Comparison of ENCODE assay signal across 11 cellular contexts in the genomic region with DNA sequence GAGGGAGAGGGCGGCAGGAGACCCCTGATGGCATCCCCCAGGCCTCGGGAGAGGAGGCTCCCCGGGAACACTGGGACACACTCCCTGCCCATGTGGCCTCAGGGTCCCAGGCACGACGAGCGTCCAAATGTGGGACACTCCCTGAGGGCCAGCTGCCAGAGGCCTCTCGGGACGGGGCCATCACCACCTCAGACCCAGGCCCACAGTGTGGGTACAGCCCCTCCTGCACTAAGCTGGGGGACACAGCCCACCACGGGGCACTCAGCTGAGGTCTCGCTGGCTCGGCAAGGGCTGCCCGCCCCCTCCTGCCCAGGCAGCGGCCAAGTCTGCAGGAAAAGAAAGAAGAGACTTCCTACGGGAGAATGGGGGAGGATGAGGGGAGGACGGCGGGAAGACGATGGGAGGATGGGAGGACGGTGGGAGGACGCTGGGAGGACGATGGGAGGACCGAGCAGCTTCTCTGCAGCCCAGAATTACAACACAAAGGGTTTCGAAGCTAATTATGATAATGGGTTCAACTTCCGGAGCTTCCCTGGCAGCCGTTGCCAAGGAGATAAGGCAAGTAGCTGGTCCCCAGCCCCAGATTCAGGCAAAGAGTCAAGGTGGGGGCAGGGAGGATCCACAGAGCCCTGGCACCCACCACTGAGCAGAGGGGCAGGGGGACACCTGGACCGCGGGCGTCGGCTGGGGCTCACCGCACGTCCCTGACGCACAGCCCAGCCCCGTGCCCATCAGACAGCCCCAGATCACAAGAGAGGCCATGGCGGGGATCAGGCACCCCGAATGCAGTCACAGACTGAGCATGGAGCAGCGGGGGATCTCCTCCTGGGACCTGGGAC. TPM values are rescaled to one million over a fixed set of nuclear protein-coding genes. Genes with fewer than 3 reads are reported as not detected.
A peak's percentile ranks its signal among the peaks of the same experiment; 100 is the strongest.
DNase-seq lines count a peak whose midpoint lies in the region; ATAC-seq and TF ChIP-seq lines count a peak whose summit lies in the region.
"Had no signal": no experiment of that assay in that cellular context is flagged by ENCODE, and none has a peak within 500 bp of the region (broad histone marks: within the 10 kb centered on the region; RNA-seq: fewer than 3 reads in every experiment).

No MANE protein-coding gene starts in this region.

- H3K4me3 ChIP-seq in mesendoderm (ENCODE audit: low read length), result no peak overlapping the region

- no peaks in the 10 kb centered on the region for H3K27me3 ChIP-seq in mesendoderm (ENCODE audit: insufficient read depth, low read length, poor library complexity)

- H4K5ac ChIP-seq in mesendoderm (ENCODE audit: low read length), result no peak overlapping the region

- no peak for TF ChIP-seq CTCF in RWPE1 (conservative IDR thresholded peaks at IDR 0.05; ENCODE audit: low read depth)

- H3K9ac ChIP-seq in mesendoderm (ENCODE audit: low read length), result peak overlapping the region; percentile 36

- ATAC-seq in HG03469 (IDR thresholded peaks at IDR 0.05; ENCODE audit: unreplicated experiment) (no peak), GM21423 (IDR thresholded peaks at IDR 0.05; ENCODE audit: unreplicated experiment) (no peak)

- H2BK5ac ChIP-seq in mesendoderm (ENCODE audit: low read length), result peak overlapping the region; percentile 63

- H2AK5ac ChIP-seq in mesendoderm (ENCODE audit: low read length), result peak overlapping the region; percentile 82

- H3K23ac ChIP-seq in mesendoderm (ENCODE audit: low read length), result peak overlapping the region; percentile 66

- CTCF ChIA-PET in RWPE1 (lab: Yijun Ruan, JAX), result no interaction called here

- no peak overlapping the region for H2BK15ac ChIP-seq in mesendoderm (replicated peaks; ENCODE audit: low read depth)

- WGBS in mesendoderm (ENCODE audit: extremely low coverage, insufficient coverage, low lambda C conversion rate), result 100% methylated on average over 3 of the region's 35 CpGs

- POLR2A ChIA-PET in RWPE1 (lab: Yijun Ruan, JAX; ENCODE audit: low non-redundant PET), result no interaction called here

- peak overlapping the region; percentile 76 for H3K56ac ChIP-seq in mesendoderm (ENCODE audit: low read length)

- no peak overlapping the region for H3K4me2 ChIP-seq in mesendoderm (ENCODE audit: low read length)

- no peak overlapping the region for H4K8ac ChIP-seq in mesendoderm (ENCODE audit: low read depth, low read length)

- H3K4me1 ChIP-seq in mesendoderm (ENCODE audit: control insufficient read depth, low read depth, low read length), result peaks cover 9% of the 10 kb centered on the region

- peaks cover 13% of the 10 kb centered on the region for H3K79me1 ChIP-seq in mesendoderm (ENCODE audit: low read length)

- H3K27ac ChIP-seq in RWPE1 (peak overlapping the region; percentile 73), mesendoderm (ENCODE audit: low read depth, low read length) (no peak overlapping the region)

- no peaks in the 10 kb centered on the region for H3K36me3 ChIP-seq in mesendoderm (ENCODE audit: control insufficient read depth, insufficient read depth, low read length)

- no peak overlapping the region for H3K18ac ChIP-seq in mesendoderm (ENCODE audit: low read length)

- no peak overlapping the region for H3K4ac ChIP-seq in mesendoderm (ENCODE audit: low read depth, low read length)

- H3K79me2 ChIP-seq in mesendoderm (ENCODE audit: control insufficient read depth, insufficient read depth, low read length), result peaks cover 4% of the 10 kb centered on the region

- H2BK120ac ChIP-seq in mesendoderm (ENCODE audit: low read depth, low read length), result no peak overlapping the region

- DNase-seq in DMS 273 (lab: John Stamatoyannopoulos, UW; ENCODE audit: unreplicated experiment) (peak; percentile 88), NCI-H1436 (lab: John Stamatoyannopoulos, UW) (peak; percentile 95), RWPE1 (ENCODE audit: low spot score) (no peak), mesendoderm (peak; percentile 80), globus pallidus (ENCODE audit: low spot score) (no peak)
- DNase-seq in stimulated activated CD4-positive, alpha-beta T cell treated with anti-CD3 and anti-CD28 coated beads, Interleukin-2, amount 100 ng/mL, for 48 hours, result no peak
- DNase-seq: effector CD8-positive, alpha-beta T cell; foreskin fibroblast; GDM1 had no signal

RNA-seq across cellular contexts. Expression of a gene that starts 17.5 kb away (rescaled TPM):
- polyA plus RNA-seq in mesendoderm (2013, experiment 1 of 2), result 20.9 TPM
- polyA plus RNA-seq in mesendoderm (2013, experiment 2 of 2), result 20.4 TPM

RNA-seq across cellular contexts. Expression of a gene that starts 43.9 kb away (rescaled TPM):
- 8.6 TPM for polyA plus RNA-seq in mesendoderm (2013, experiment 1 of 2)
- polyA plus RNA-seq in mesendoderm (2013, experiment 2 of 2), result 9.6 TPM

Comparison
In these comparisons a context has a peak if more than half of its experiments do, and no peak if none do; other contexts are left out.
1. DNase-seq: peak in DMS 273 (single experiment), NCI-H1436 (single experiment) and mesendoderm (single experiment); none in RWPE1 (single experiment), globus pallidus (single experiment) and stimulated activated CD4-positive, alpha-beta T cell treated with anti-CD3 and anti-CD28 coated beads, Interleukin-2, amount 100 ng/mL, for 48 hours (0 of 2).